Comparison of ENCODE assay signal across 8 cellular contexts in genomic region chr7:140810830-140811556, GRCh38.
DNase-seq lines count a peak whose midpoint lies in the region; ATAC-seq, FAIRE-seq and TF ChIP-seq lines count a peak whose summit lies in the region.

No MANE protein-coding gene starts in this region.

- H3K27ac Mint-ChIP-seq in activated naive CD4-positive, alpha-beta T cell treated with anti-CD3 and anti-CD28 coated beads, Interleukin-2, amount 50 U/mL, for 72 hours = no peak overlapping the region

- H3K36me3 ChIP-seq in cardiac muscle cell = no peaks in the 10 kb centered on the region

- FAIRE-seq in H54 (lab: Jason Lieb, UNC) = peak; percentile 99

- TF ChIP-seq POLR2A in H54 (IDR thresholded peaks at IDR 0.05; ENCODE audit: low read depth, low read length) = no peak

- no peaks in the 10 kb centered on the region for H3K9me3 Mint-ChIP-seq in activated naive CD4-positive, alpha-beta T cell treated with anti-CD3 and anti-CD28 coated beads, Interleukin-2, amount 50 U/mL, for 72 hours

- H3K27me3 ChIP-seq in cardiac muscle cell = no peaks in the 10 kb centered on the region

- no peak overlapping the region for H3K4me3 ChIP-seq in cardiac muscle cell

- DNase-seq in GM03348 (ENCODE audit: low spot score) (peak; percentile 58), H54 (ENCODE audit: insufficient read length, low spot score) (peak; percentile 11), MV-4-11 (lab: John Stamatoyannopoulos, UW) (peak; percentile 50), SKM-1 (lab: John Stamatoyannopoulos, UW; ENCODE audit: unreplicated experiment) (peak; percentile 21), cardiac muscle cell (ENCODE audit: low read depth in 1 of 2, low spot score in 1 of 2) (peak; percentile 74 to 79), retina (peak; percentile 77), middle frontal gyrus (ENCODE audit: extremely low spot score, low spot score) (no peak)
- peak in 1 of 2 donors; percentile 71 for DNase-seq in activated naive CD4-positive, alpha-beta T cell treated with anti-CD3 and anti-CD28 coated beads, Interleukin-2, amount 50 U/mL, for 72 hours (ENCODE audit: low spot score in 2 of 2)

- peaks cover 5% of the 10 kb centered on the region for H3K4me1 ChIP-seq in cardiac muscle cell (ENCODE audit: low read depth)

- no peak overlapping the region for H3K27ac ChIP-seq in cardiac muscle cell

- peak; percentile 83 to 84 for ATAC-seq in activated naive CD4-positive, alpha-beta T cell treated with anti-CD3 and anti-CD28 coated beads, Interleukin-2, amount 50 U/mL, for 72 hours

- no peaks in the 10 kb centered on the region for H3K9me3 ChIP-seq in cardiac muscle cell (ENCODE audit: low read depth)

- no peaks in the 10 kb centered on the region for H3K36me3 Mint-ChIP-seq in activated naive CD4-positive, alpha-beta T cell treated with anti-CD3 and anti-CD28 coated beads, Interleukin-2, amount 50 U/mL, for 72 hours

- TF ChIP-seq CTCF in cardiac muscle cell (IDR thresholded peaks at IDR 0.05; ENCODE audit: low read depth, low read length) = peak; percentile 66
